15 cellular contexts compared by ENCODE assay signal in genomic region chr10:11167233-11167979, GRCh38.
DNase-seq lines count a peak whose midpoint lies in the region; ATAC-seq and TF ChIP-seq lines count a peak whose summit lies in the region.
"Had no signal": no experiment of that assay in that cellular context is flagged by ENCODE, and none has a peak within 500 bp of the region (broad histone marks: within the 10 kb centered on the region; RNA-seq: fewer than 3 reads in every experiment).

No MANE protein-coding gene starts in this region.

- 50 to 80% methylated on average over 7 of the region's 7 CpGs for WGBS in sigmoid colon, 2 donors
- 74 to 83% methylated on average over 7 of the region's 7 CpGs for WGBS in lower leg skin, 2 donors

- H3K4me1 Mint-ChIP-seq in CD4-positive, CD25-positive, alpha-beta regulatory T cell = peaks cover 10 to 29% (median 19%) of the 10 kb centered on the region in 4 donors
- H3K4me1 Mint-ChIP-seq in IgD-negative memory B cell = peaks cover 15 to 23% (median 17%) of the 10 kb centered on the region in 3 donors
- peaks cover 25% of the 10 kb centered on the region for H3K4me1 Mint-ChIP-seq in stimulated activated naive CD8-positive, alpha-beta T cell treated with anti-CD3 and anti-CD28 coated beads, Interleukin-15, amount 100 ng/mL, for 72 hours

- peaks cover 75% of the 10 kb centered on the region for H3K4me1 ChIP-seq in CD4-positive, CD25-positive, alpha-beta regulatory T cell (ENCODE audit: control insufficient read depth, insufficient read depth, low read length, poor library complexity, severe bottlenecking)
- H3K4me1 ChIP-seq in duodenal mucosa (ENCODE audit: control insufficient read depth in 1 of 2, insufficient read depth in 2 of 2, low read length in 2 of 2) (peaks cover 7 to 9% of the 10 kb centered on the region in 2 donors), sigmoid colon (peaks cover 0 to 44% (median 30%) of the 10 kb centered on the region in 4 donors)

- peak overlapping the region in 1 of 3 donors; percentile 93 for H3K27ac Mint-ChIP-seq in CD4-positive, CD25-positive, alpha-beta regulatory T cell
- peak overlapping the region in 2 of 3 donors; percentile 91 to 97 for H3K27ac Mint-ChIP-seq in IgD-negative memory B cell
- peak overlapping the region in 1 of 2 donors; percentile 91 for H3K27ac Mint-ChIP-seq in stimulated activated naive CD8-positive, alpha-beta T cell treated with anti-CD3 and anti-CD28 coated beads, Interleukin-15, amount 100 ng/mL, for 72 hours
- H3K27ac Mint-ChIP-seq: activated naive CD8-positive, alpha-beta T cell had no signal

- H3K4me3 Mint-ChIP-seq in CD4-positive, CD25-positive, alpha-beta regulatory T cell = no peak overlapping the region
- H3K4me3 Mint-ChIP-seq in IgD-negative memory B cell = no peak overlapping the region
- no peak overlapping the region for H3K4me3 Mint-ChIP-seq in stimulated activated naive CD8-positive, alpha-beta T cell treated with anti-CD3 and anti-CD28 coated beads, Interleukin-15, amount 100 ng/mL, for 72 hours
- H3K4me3 Mint-ChIP-seq: activated naive CD8-positive, alpha-beta T cell had no signal

- peaks cover 20% of the 10 kb centered on the region for H3K36me3 ChIP-seq in CD4-positive, CD25-positive, alpha-beta regulatory T cell (ENCODE audit: control insufficient read depth, insufficient read depth, low read length)
- no peaks in the 10 kb centered on the region for H3K36me3 ChIP-seq in duodenal mucosa (ENCODE audit: control insufficient read depth in 1 of 2, insufficient read depth in 2 of 2, low read length in 2 of 2)
- H3K36me3 ChIP-seq in sigmoid colon = peaks cover 0 to under 1% (median 0%) of the 10 kb centered on the region in 4 donors

- intact Hi-C loops in sigmoid colon (cut with DNase I) = loop anchor here (10.0 kb wide), 1 partner anchor 373 kb away; no protein-coding TSS in a partner anchor
- intact Hi-C loops in lower leg skin (cut with DNase I; ENCODE audit: low total_unique reads) = no loop called here

- no peak for TF ChIP-seq EP300 in sigmoid colon (IDR thresholded peaks at IDR 0.05)

- no peak for ATAC-seq in CD4-positive, CD25-positive, alpha-beta regulatory T cell (ENCODE audit: low read depth in 2 of 2)
- ATAC-seq in stimulated activated naive CD8-positive, alpha-beta T cell treated with anti-CD3 and anti-CD28 coated beads, Interleukin-15, amount 100 ng/mL, for 72 hours = no peak
- ATAC-seq: HCT116 had no signal

- TF ChIP-seq POLR2A in sigmoid colon (IDR thresholded peaks at IDR 0.05) = no peak
- no peak for TF ChIP-seq POLR2A in lower leg skin (IDR thresholded peaks at IDR 0.05)

- H3K4me3 ChIP-seq in CD4-positive, CD25-positive, alpha-beta regulatory T cell (ENCODE audit: low read depth, low read length) = peak overlapping the region; percentile 99
- peak overlapping the region; percentile 79 to 84 for H3K4me3 ChIP-seq in duodenal mucosa (ENCODE audit: low read depth in 1 of 2, low read length in 2 of 2)
- peak overlapping the region in 3 of 4 donors; percentile 77 to 84 (median 77) for H3K4me3 ChIP-seq in sigmoid colon
- H3K4me3 ChIP-seq in lower leg skin (ENCODE audit: low read depth, poor library complexity, severe bottlenecking) = no peak overlapping the region
- H3K4me3 ChIP-seq: PC-9 had no signal

- peak overlapping the region; percentile 49 to 77 for H3K9ac ChIP-seq in duodenal mucosa (ENCODE audit: low read depth in 1 of 2, low read length in 2 of 2)
- H3K9ac ChIP-seq: parathyroid adenoma had no signal

- no peaks in the 10 kb centered on the region for H3K27me3 ChIP-seq in CD4-positive, CD25-positive, alpha-beta regulatory T cell (ENCODE audit: control insufficient read depth, insufficient read depth, low read length)
- H3K27me3 ChIP-seq in duodenal mucosa (ENCODE audit: control insufficient read depth in 1 of 2, insufficient read depth in 2 of 2, low read length in 2 of 2) = no peaks in the 10 kb centered on the region
- H3K27me3 ChIP-seq in sigmoid colon = no peaks in the 10 kb centered on the region

- TF ChIP-seq CTCF in sigmoid colon (IDR thresholded peaks at IDR 0.05) (no peak), lower leg skin (IDR thresholded peaks at IDR 0.05) (no peak)

- DNase-seq in CD4-positive, CD25-positive, alpha-beta regulatory T cell = no peak
- DNase-seq in sigmoid colon (no peak), DMS153 treated with DMSO at 0.1 percent for 48 hours (lab: John Stamatoyannopoulos, UW; ENCODE audit: unreplicated experiment) (no peak), lower leg skin (ENCODE audit: low spot score in 2 of 2) (no peak), NCI-H2171 (lab: John Stamatoyannopoulos, UW) (no peak)
- no peak for DNase-seq in stimulated activated naive CD8-positive, alpha-beta T cell treated with anti-CD3 and anti-CD28 coated beads, Interleukin-15, amount 100 ng/mL, for 72 hours
- DNase-seq: activated CD4-positive, CD25-positive, alpha-beta regulatory T cell treated with anti-CD3 and anti-CD28 coated beads, Interleukin-2, amount 50 U/mL, for 72 hours; MV-4-11; NCI-H226; PC-9 had no signal

- H3K9me3 Mint-ChIP-seq in CD4-positive, CD25-positive, alpha-beta regulatory T cell = no peaks in the 10 kb centered on the region
- no peaks in the 10 kb centered on the region for H3K9me3 Mint-ChIP-seq in IgD-negative memory B cell
- no peaks in the 10 kb centered on the region for H3K9me3 Mint-ChIP-seq in stimulated activated naive CD8-positive, alpha-beta T cell treated with anti-CD3 and anti-CD28 coated beads, Interleukin-15, amount 100 ng/mL, for 72 hours

- H3K9me3 ChIP-seq in CD4-positive, CD25-positive, alpha-beta regulatory T cell (ENCODE audit: control insufficient read depth in 2 of 2, low read length in 2 of 2) = no peaks in the 10 kb centered on the region
- H3K9me3 ChIP-seq in duodenal mucosa (ENCODE audit: control insufficient read depth in 1 of 2, low read length in 2 of 2) (no peaks in the 10 kb centered on the region), sigmoid colon (no peaks in the 10 kb centered on the region)

- peaks cover 17% of the 10 kb centered on the region for H3K36me3 Mint-ChIP-seq in CD4-positive, CD25-positive, alpha-beta regulatory T cell
- peaks cover 2% of the 10 kb centered on the region for H3K36me3 Mint-ChIP-seq in IgD-negative memory B cell

- no peaks in the 10 kb centered on the region for H3K27me3 Mint-ChIP-seq in CD4-positive, CD25-positive, alpha-beta regulatory T cell
- H3K27me3 Mint-ChIP-seq in IgD-negative memory B cell = no peaks in the 10 kb centered on the region
- no peaks in the 10 kb centered on the region for H3K27me3 Mint-ChIP-seq in stimulated activated naive CD8-positive, alpha-beta T cell treated with anti-CD3 and anti-CD28 coated beads, Interleukin-15, amount 100 ng/mL, for 72 hours
- H3K27me3 Mint-ChIP-seq: activated naive CD8-positive, alpha-beta T cell had no signal

- H3K27ac ChIP-seq in CD4-positive, CD25-positive, alpha-beta regulatory T cell (ENCODE audit: insufficient read depth, low read length, poor library complexity, severe bottlenecking) = peak overlapping the region; percentile 93
- H3K27ac ChIP-seq in duodenal mucosa (ENCODE audit: low read depth, low read length) (no peak overlapping the region), sigmoid colon (peak overlapping the region; percentile 82 to 92 (median 86))
- H3K27ac ChIP-seq: PC-9 had no signal
